ENCODE assay signal across 1 cellular context in genomic region chr10:70296406-70296899, GRCh38.
TF ChIP-seq lines count a peak whose summit lies in the region.

No MANE protein-coding gene starts in this region.

TF ChIP-seq in K562, 482 proteins besides CTCF, POLR2A, EP300 and RAD21 (continued from another document and continues in another):
- TF ChIP-seq ZNF280B (CRISPR knock-in tag; IDR thresholded peaks at IDR 0.05) (no peak), TEAD4 (IDR thresholded peaks at IDR 0.05; ENCODE audit: low read length) (peak; percentile 54), TEAD4 (CRISPR knock-in tag; IDR thresholded peaks at IDR 0.05; ENCODE audit: borderline replicate concordance) (no peak), PYGO2 (tag; IDR thresholded peaks at IDR 0.05) (no peak), CBFB (CRISPR knock-in tag; IDR thresholded peaks at IDR 0.05) (no peak), CXXC5 (CRISPR knock-in tag; IDR thresholded peaks at IDR 0.05) (peak; percentile 41; the same call in 1 of the 2 replicates), THRA (IDR thresholded peaks at IDR 0.05) (no peak), TCF3 (CRISPR knock-in tag; IDR thresholded peaks at IDR 0.05) (peak; percentile 77), GATA2 (CRISPR knock-in tag; IDR thresholded peaks at IDR 0.05) (0 out of 2 replicates have a peak, but pooled peaks have one; percentile 32), BHLHE40 (IDR thresholded peaks at IDR 0.05; ENCODE audit: low read length) (peak; percentile 35; the same call in 1 of the 2 replicates), GABPB1 (CRISPR knock-in tag; IDR thresholded peaks at IDR 0.05) (no peak), BCOR (IDR thresholded peaks at IDR 0.05) (0 out of 2 replicates have a peak, but pooled peaks have one; percentile 30), NRF1 (conservative IDR thresholded peaks at IDR 0.05 in 1 of 2, IDR thresholded peaks at IDR 0.05 in 1 of 2) (peak; percentile 53 to 68), NBN (IDR thresholded peaks at IDR 0.05; ENCODE audit: low read depth) (no peak), CREB3L1 (IDR thresholded peaks at IDR 0.05; ENCODE audit: borderline replicate concordance, low read depth) (no peak), FOSL1 (tag; conservative IDR thresholded peaks at IDR 0.05) (peak; percentile 43; the same call in 1 of the 2 replicates), LCOR (CRISPR knock-in tag; IDR thresholded peaks at IDR 0.05) (peak; percentile 55; the same call in 1 of the 2 replicates), SMARCA4 (IDR thresholded peaks at IDR 0.05) (peak; percentile 68), MYNN (IDR thresholded peaks at IDR 0.05) (peak; percentile 31; the same call in 1 of the 2 replicates), MYNN (CRISPR knock-in tag; IDR thresholded peaks at IDR 0.05) (no peak), ZNF12 (CRISPR knock-in tag; IDR thresholded peaks at IDR 0.05) (peak; percentile 78), TRIM24 (IDR thresholded peaks at IDR 0.05) (0 out of 4 replicates have a peak, but pooled peaks of 1 of the 2 experiments have one; percentile 37), VEZF1 (CRISPR knock-in tag; IDR thresholded peaks at IDR 0.05) (peak; percentile 68), MAFG (tag; conservative IDR thresholded peaks at IDR 0.05) (0 out of 2 replicates have a peak, but pooled peaks have one; percentile 31), ZBTB43 (CRISPR knock-in tag; IDR thresholded peaks at IDR 0.05) (no peak), RBM39 (optimal IDR thresholded peaks at IDR 0.05; ENCODE audit: low read depth, low read length) (no peak), TBP (optimal IDR thresholded peaks at IDR 0.05; ENCODE audit: low read depth, low read length) (peak; percentile 27), C11orf30 (IDR thresholded peaks at IDR 0.05; ENCODE audit: low read depth) (peak; percentile 38; the same call in 1 of the 2 replicates), MAX (CRISPR knock-in tag; IDR thresholded peaks at IDR 0.05) (peak; percentile 43; the same call in 1 of the 2 replicates), ZHX1 (conservative IDR thresholded peaks at IDR 0.05; ENCODE audit: low read length) (no peak), MTA2 (IDR thresholded peaks at IDR 0.05; ENCODE audit: low read depth) (0 out of 2 replicates have a peak, but pooled peaks have one; percentile 7), UBTF (IDR thresholded peaks at IDR 0.05; ENCODE audit: borderline replicate concordance in 1 of 2, low read depth in 2 of 2, low read length in 2 of 2) (peak; percentile 82 to 94; a peak in 3 of 4 replicates), BRF2 (IDR thresholded peaks at IDR 0.05; ENCODE audit: borderline replicate concordance, insufficient read depth, insufficient read length) (no peak), MLLT1 (IDR thresholded peaks at IDR 0.05) (peak in 1 of 2 experiments; percentile 88; a peak in 2 of 4 replicates), FOXM1 (IDR thresholded peaks at IDR 0.05; ENCODE audit: low read depth) (no peak), FOXM1 (CRISPR knock-in tag; IDR thresholded peaks at IDR 0.05; ENCODE audit: low read depth) (no peak), GTF2F1 (IDR thresholded peaks at IDR 0.05; ENCODE audit: low read depth, low read length) (no peak), RNF2 (IDR thresholded peaks at IDR 0.05) (no peak)
